2 cellular contexts compared by ENCODE assay signal in genomic region chr11:24587655-24588054, GRCh38.
TF ChIP-seq lines count a peak whose summit lies in the region.

No MANE protein-coding gene starts in this region.

TF ChIP-seq in endothelial cell of umbilical vein, 7 proteins besides CTCF, POLR2A, EP300 and RAD21 (continued from another document):
- TF ChIP-seq GATA2 (IDR thresholded peaks at IDR 0.05; ENCODE audit: insufficient read depth, insufficient read length, low read depth, low read length): no peak
- no peak for TF ChIP-seq EZH2 (IDR thresholded peaks at IDR 0.05; ENCODE audit: borderline replicate concordance, low read depth, low read length, severe bottlenecking)
- no peak for TF ChIP-seq MYC (IDR thresholded peaks at IDR 0.05; ENCODE audit: low read depth, low read length)

TF ChIP-seq in GM23338, 12 proteins besides CTCF, POLR2A, EP300 and RAD21 (continued from another document):
- TF ChIP-seq REST (IDR thresholded peaks at IDR 0.05; ENCODE audit: unreplicated experiment): no peak
- TF ChIP-seq NANOG (IDR thresholded peaks at IDR 0.05; ENCODE audit: borderline replicate concordance): no peak
- TF ChIP-seq JUNB (IDR thresholded peaks at IDR 0.05; ENCODE audit: unreplicated experiment): no peak
- TF ChIP-seq ETS1 (IDR thresholded peaks at IDR 0.05): no peak
- TF ChIP-seq STAT1 (IDR thresholded peaks at IDR 0.05; ENCODE audit: unreplicated experiment): no peak
- no peak for TF ChIP-seq POLR2AphosphoS5 (IDR thresholded peaks at IDR 0.05; ENCODE audit: low read depth)
- TF ChIP-seq ZNF462 (CRISPR knock-in tag; IDR thresholded peaks at IDR 0.05): no peak
- no peak for TF ChIP-seq CREB1 (CRISPR knock-in tag; IDR thresholded peaks at IDR 0.05; ENCODE audit: low read depth)
